1 cellular context compared by ENCODE assay signal in the genomic region with DNA sequence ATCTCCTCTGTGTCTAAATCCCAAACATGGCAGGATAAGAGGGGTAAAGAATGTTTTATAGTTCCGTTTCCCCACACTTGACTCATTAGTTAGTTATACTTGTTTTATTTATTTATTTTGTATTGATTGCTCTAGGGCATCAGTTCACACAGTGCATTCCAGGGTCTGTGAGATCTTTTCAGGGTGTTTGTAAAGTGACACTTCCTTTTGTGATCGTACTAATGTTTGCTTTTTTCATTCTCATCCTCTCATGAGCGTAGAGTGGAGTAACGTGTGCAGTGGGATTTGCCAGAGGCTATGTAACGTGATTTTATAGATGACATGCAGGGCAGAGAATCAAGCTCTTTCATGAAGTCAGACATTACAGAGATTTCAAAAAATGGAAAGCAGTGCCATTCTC.
TF ChIP-seq lines count a peak whose summit lies in the region.

No MANE protein-coding gene starts in this region.

TF ChIP-seq in HepG2, 621 proteins besides CTCF, POLR2A, EP300 and RAD21 (continued from another document):
- TF ChIP-seq, protein P1, sequence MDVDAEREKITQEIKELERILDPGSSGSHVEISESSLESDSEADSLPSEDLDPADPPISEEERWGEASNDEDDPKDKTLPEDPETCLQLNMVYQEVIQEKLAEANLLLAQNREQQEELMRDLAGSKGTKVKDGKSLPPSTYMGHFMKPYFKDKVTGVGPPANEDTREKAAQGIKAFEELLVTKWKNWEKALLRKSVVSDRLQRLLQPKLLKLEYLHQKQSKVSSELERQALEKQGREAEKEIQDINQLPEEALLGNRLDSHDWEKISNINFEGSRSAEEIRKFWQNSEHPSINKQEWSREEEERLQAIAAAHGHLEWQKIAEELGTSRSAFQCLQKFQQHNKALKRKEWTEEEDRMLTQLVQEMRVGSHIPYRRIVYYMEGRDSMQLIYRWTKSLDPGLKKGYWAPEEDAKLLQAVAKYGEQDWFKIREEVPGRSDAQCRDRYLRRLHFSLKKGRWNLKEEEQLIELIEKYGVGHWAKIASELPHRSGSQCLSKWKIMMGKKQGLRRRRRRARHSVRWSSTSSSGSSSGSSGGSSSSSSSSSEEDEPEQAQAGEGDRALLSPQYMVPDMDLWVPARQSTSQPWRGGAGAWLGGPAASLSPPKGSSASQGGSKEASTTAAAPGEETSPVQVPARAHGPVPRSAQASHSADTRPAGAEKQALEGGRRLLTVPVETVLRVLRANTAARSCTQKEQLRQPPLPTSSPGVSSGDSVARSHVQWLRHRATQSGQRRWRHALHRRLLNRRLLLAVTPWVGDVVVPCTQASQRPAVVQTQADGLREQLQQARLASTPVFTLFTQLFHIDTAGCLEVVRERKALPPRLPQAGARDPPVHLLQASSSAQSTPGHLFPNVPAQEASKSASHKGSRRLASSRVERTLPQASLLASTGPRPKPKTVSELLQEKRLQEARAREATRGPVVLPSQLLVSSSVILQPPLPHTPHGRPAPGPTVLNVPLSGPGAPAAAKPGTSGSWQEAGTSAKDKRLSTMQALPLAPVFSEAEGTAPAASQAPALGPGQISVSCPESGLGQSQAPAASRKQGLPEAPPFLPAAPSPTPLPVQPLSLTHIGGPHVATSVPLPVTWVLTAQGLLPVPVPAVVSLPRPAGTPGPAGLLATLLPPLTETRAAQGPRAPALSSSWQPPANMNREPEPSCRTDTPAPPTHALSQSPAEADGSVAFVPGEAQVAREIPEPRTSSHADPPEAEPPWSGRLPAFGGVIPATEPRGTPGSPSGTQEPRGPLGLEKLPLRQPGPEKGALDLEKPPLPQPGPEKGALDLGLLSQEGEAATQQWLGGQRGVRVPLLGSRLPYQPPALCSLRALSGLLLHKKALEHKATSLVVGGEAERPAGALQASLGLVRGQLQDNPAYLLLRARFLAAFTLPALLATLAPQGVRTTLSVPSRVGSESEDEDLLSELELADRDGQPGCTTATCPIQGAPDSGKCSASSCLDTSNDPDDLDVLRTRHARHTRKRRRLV (CRISPR knock-in tag; IDR thresholded peaks at IDR 0.05), result no peak
- peak; percentile 88 for TF ChIP-seq TEAD3 (CRISPR knock-in tag; optimal IDR thresholded peaks at IDR 0.05; ENCODE audit: borderline replicate concordance)
- TF ChIP-seq RXRB (CRISPR knock-in tag; IDR thresholded peaks at IDR 0.05; ENCODE audit: borderline replicate concordance), result 0 out of 2 replicates have a peak, but pooled peaks have one; percentile 41
- TF ChIP-seq BCL6 (CRISPR knock-in tag; IDR thresholded peaks at IDR 0.05), result 0 out of 2 replicates have a peak, but pooled peaks have one; percentile 17
- TF ChIP-seq GATAD2A (CRISPR knock-in tag; IDR thresholded peaks at IDR 0.05), result peak; percentile 78
